Comparison of ENCODE assay signal across 8 cellular contexts in the genomic region with DNA sequence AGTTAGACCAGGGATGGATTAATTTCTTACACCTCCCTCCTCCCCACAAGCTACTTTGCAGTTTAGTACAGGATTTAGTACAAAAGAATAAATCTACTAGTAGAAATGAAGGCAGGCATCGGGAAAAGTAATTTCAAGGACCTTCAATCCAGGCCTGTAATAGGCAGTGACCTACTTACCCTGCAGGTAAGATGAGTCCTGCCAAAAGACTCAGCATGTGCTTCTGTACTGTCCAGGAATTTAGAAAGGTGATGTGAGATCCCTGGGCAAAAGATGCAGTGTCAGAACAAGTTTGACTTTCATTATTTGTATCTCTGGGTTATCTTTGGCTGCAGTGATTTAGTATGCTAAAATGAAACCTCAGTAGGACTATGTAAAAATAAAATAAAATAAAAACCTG.
"Had no signal": no experiment of that assay in that cellular context is flagged by ENCODE, and none has a peak within 500 bp of the region (broad histone marks: within the 10 kb centered on the region; RNA-seq: fewer than 3 reads in every experiment).

No MANE protein-coding gene starts in this region.

- H3K27ac Mint-ChIP-seq: GM23338, H9 had no signal

- DNase-seq: GM23248, GOT3, H7, H9, HCEC 1CT had no signal

- FAIRE-seq: H1, H54 had no signal

- H3K4me3 Mint-ChIP-seq: GM23338, H9 had no signal

- H3K9me3 Mint-ChIP-seq: GM23338, H9 had no signal
